In genomic region chr10:24762966-24763623, GRCh38 we compare ENCODE assay signal across 14 cellular contexts. TPM values are rescaled to one million over a fixed set of nuclear protein-coding genes. Genes with fewer than 3 reads are reported as not detected.
A peak's percentile ranks its signal among the peaks of the same experiment; 100 is the strongest.
DNase-seq lines count a peak whose midpoint lies in the region; ATAC-seq and TF ChIP-seq lines count a peak whose summit lies in the region.
"Had no signal": no experiment of that assay in that cellular context is flagged by ENCODE, and none has a peak within 500 bp of the region (broad histone marks: within the 10 kb centered on the region; RNA-seq: fewer than 3 reads in every experiment).

No MANE protein-coding gene starts in this region.

- H2BK120ac ChIP-seq in IMR-90 (ENCODE audit: low read depth, low read length) = peak overlapping the region; percentile 73; the same call in 1 of the 2 replicates

- H3K9me3 ChIP-seq in IMR-90 (ENCODE audit: control insufficient read depth, insufficient read depth, low read length) = no peaks in the 10 kb centered on the region
- H3K9me3 ChIP-seq in right lobe of liver = no peaks in the 10 kb centered on the region
- H3K9me3 ChIP-seq in gastrocnemius medialis = no peaks in the 10 kb centered on the region
- H3K9me3 ChIP-seq: testis had no signal

- peak overlapping the region; percentile 68; the same call in 1 of the 2 replicates for H3K4me2 ChIP-seq in IMR-90 (ENCODE audit: low read depth, low read length)

- H3K9me3 Mint-ChIP-seq in activated CD4-positive, alpha-beta memory T cell treated with anti-CD3 and anti-CD28 coated beads, Interleukin-2, amount 10 ng/mL, durations not matched to agents 7 days and 5 days = peaks cover 5% of the 10 kb centered on the region

- no peak overlapping the region for H3K23ac ChIP-seq in IMR-90 (ENCODE audit: low read depth, low read length)

- intact Hi-C loops in IMR-90 (cut with micrococcal nuclease) (no loop called here), right lobe of liver (cut with DNase I) (no loop called here), gastrocnemius medialis (cut with DNase I; ENCODE audit: low total_unique reads) (no loop called here)

- H3K4ac ChIP-seq in IMR-90 (ENCODE audit: low read depth, low read length) = peak overlapping the region; percentile 44; the same call in 1 of the 2 replicates

- H3K36me3 ChIP-seq in IMR-90 (ENCODE audit: control insufficient read depth, insufficient read depth, low read length) = no peaks in the 10 kb centered on the region
- no peaks in the 10 kb centered on the region for H3K36me3 ChIP-seq in right lobe of liver
- no peaks in the 10 kb centered on the region for H3K36me3 ChIP-seq in gastrocnemius medialis

- no peaks in the 10 kb centered on the region for H3K27me3 Mint-ChIP-seq in activated CD4-positive, alpha-beta memory T cell treated with anti-CD3 and anti-CD28 coated beads, Interleukin-2, amount 10 ng/mL, durations not matched to agents 7 days and 5 days
- H3K27me3 Mint-ChIP-seq: activated CD4-positive, alpha-beta T cell treated with anti-CD3 and anti-CD28 coated beads, Interleukin-2, amount 10 ng/mL, durations not matched to agents 7 days and 5 days; naive thymus-derived CD8-positive, alpha-beta T cell had no signal

- no peak overlapping the region for H2AK9ac ChIP-seq in IMR-90 (replicated peaks; ENCODE audit: low read depth, low read length, poor library complexity)

- H3K9me1 ChIP-seq in IMR-90 (ENCODE audit: insufficient read depth, low read length) = no peaks in the 10 kb centered on the region

- H3K4me3 ChIP-seq in IMR-90 (ENCODE audit: insufficient read depth, low read depth, low read length) = no peak overlapping the region
- no peak overlapping the region for H3K4me3 ChIP-seq in choroid plexus epithelial cell (ENCODE audit: low read depth, low read length)
- no peak overlapping the region for H3K4me3 ChIP-seq in right lobe of liver
- no peak overlapping the region for H3K4me3 ChIP-seq in gastrocnemius medialis
- H3K4me3 ChIP-seq: testis had no signal

- CTCF ChIA-PET in IMR-90 (lab: Yijun Ruan, JAX) = no interaction called here
- CTCF ChIA-PET in activated CD4-positive, alpha-beta memory T cell treated with anti-CD3 and anti-CD28 coated beads, Interleukin-2, amount 10 ng/mL, durations not matched to agents 7 days and 5 days (lab: Charles Lee) = no interaction called here

- H2AFZ ChIP-seq in IMR-90 (replicated peaks; ENCODE audit: low read length, poor library complexity) = no peak overlapping the region

- no peak overlapping the region for H3K18ac ChIP-seq in IMR-90 (ENCODE audit: low read depth, low read length)

- no peaks in the 10 kb centered on the region for H4K20me1 ChIP-seq in IMR-90 (ENCODE audit: insufficient read depth, low read length)

- peak; percentile 97 for ATAC-seq in IMR-90 (ENCODE audit: low read depth)
- peak in 3 of 4 donors; percentile 18 to 36 (median 36) for ATAC-seq in right lobe of liver
- ATAC-seq in GM18870 (IDR thresholded peaks at IDR 0.05; ENCODE audit: unreplicated experiment) = no peak
- no peak for ATAC-seq in HG02588 (IDR thresholded peaks at IDR 0.05; ENCODE audit: unreplicated experiment)
- no peak for ATAC-seq in gastrocnemius medialis
- ATAC-seq: foreskin keratinocyte; naive thymus-derived CD8-positive, alpha-beta T cell had no signal

- WGBS in IMR-90 (ENCODE audit: extremely low coverage in 2 of 2, insufficient read length in 1 of 2), 2 experiments = no CpG with 5 or more reads among the region's 2 CpGs
- 40% methylated on average over 2 of the region's 2 CpGs for WGBS in right lobe of liver (ENCODE audit: insufficient coverage, low coverage, low lambda C conversion rate, missing lambda C conversion rate)

- TF ChIP-seq POLR2A in IMR-90 (IDR thresholded peaks at IDR 0.05; ENCODE audit: low read depth, low read length) (no peak), right lobe of liver (IDR thresholded peaks at IDR 0.05) (no peak), gastrocnemius medialis (IDR thresholded peaks at IDR 0.05) (no peak)

- TF ChIP-seq CTCF in IMR-90 (conservative IDR thresholded peaks at IDR 0.05; ENCODE audit: low read depth, low read length) (no peak), choroid plexus epithelial cell (conservative IDR thresholded peaks at IDR 0.05; ENCODE audit: low read depth, low read length) (no peak), right lobe of liver (IDR thresholded peaks at IDR 0.05) (no peak), gastrocnemius medialis (IDR thresholded peaks at IDR 0.05 in 4 of 5, conservative IDR thresholded peaks at IDR 0.05 in 1 of 5) (no peak)

- dilution Hi-C loops in IMR-90 (cut with HindIII; ENCODE audit: low sequenced_read_pairs, unreplicated experiment) = no loop called here

- peak overlapping the region; percentile 49 for H2BK5ac ChIP-seq in IMR-90 (ENCODE audit: low read depth, low read length, poor library complexity, severe bottlenecking)

- no peak overlapping the region for H3K4me3 Mint-ChIP-seq in activated CD4-positive, alpha-beta memory T cell treated with anti-CD3 and anti-CD28 coated beads, Interleukin-2, amount 10 ng/mL, durations not matched to agents 7 days and 5 days
- H3K4me3 Mint-ChIP-seq: activated CD4-positive, alpha-beta T cell treated with anti-CD3 and anti-CD28 coated beads, Interleukin-2, amount 10 ng/mL, durations not matched to agents 7 days and 5 days; naive thymus-derived CD8-positive, alpha-beta T cell had no signal

- in situ Hi-C loops in IMR-90 (cut with MboI; ENCODE audit: low sequenced_read_pairs) (no loop called here), gastrocnemius medialis (cut with MboI; ENCODE audit: low sequenced_read_pairs in 4 of 4) (no loop called here)

- H3K4me1 Mint-ChIP-seq in activated CD4-positive, alpha-beta memory T cell treated with anti-CD3 and anti-CD28 coated beads, Interleukin-2, amount 10 ng/mL, durations not matched to agents 7 days and 5 days = peaks cover 3% of the 10 kb centered on the region

- H3K27me3 ChIP-seq in IMR-90 (ENCODE audit: control insufficient read depth, insufficient read depth, low read length) (no peaks in the 10 kb centered on the region), right lobe of liver (no peaks in the 10 kb centered on the region), gastrocnemius medialis (no peaks in the 10 kb centered on the region)
- H3K27me3 ChIP-seq: foreskin keratinocyte, testis had no signal

- no peak overlapping the region; the same call in 1 of the 2 replicates for H4K91ac ChIP-seq in IMR-90 (ENCODE audit: insufficient read depth, low read depth, low read length)

- no peaks in the 10 kb centered on the region for H3K36me3 Mint-ChIP-seq in activated CD4-positive, alpha-beta memory T cell treated with anti-CD3 and anti-CD28 coated beads, Interleukin-2, amount 10 ng/mL, durations not matched to agents 7 days and 5 days (ENCODE audit: low read depth)

- H4K8ac ChIP-seq in IMR-90 (ENCODE audit: low read depth in 2 of 2, low read length in 2 of 2) = no peak overlapping the region

- no TSS peak for BruUV-seq in IMR-90 (replicated peaks; lab: Mats Ljungman, UMichigan)

- no peak overlapping the region for H4K5ac ChIP-seq in IMR-90 (ENCODE audit: low read depth, low read length)

- no peak overlapping the region for H3K27ac Mint-ChIP-seq in activated CD4-positive, alpha-beta memory T cell treated with anti-CD3 and anti-CD28 coated beads, Interleukin-2, amount 10 ng/mL, durations not matched to agents 7 days and 5 days
- H3K27ac Mint-ChIP-seq: activated CD4-positive, alpha-beta T cell treated with anti-CD3 and anti-CD28 coated beads, Interleukin-2, amount 10 ng/mL, durations not matched to agents 7 days and 5 days; naive thymus-derived CD8-positive, alpha-beta T cell had no signal

- H2BK15ac ChIP-seq in IMR-90 (ENCODE audit: low read depth, low read length) = no peak overlapping the region

- H3K9ac ChIP-seq in IMR-90 (ENCODE audit: low read depth, low read length) = no peak overlapping the region

- DNase-seq in AG20443 (ENCODE audit: low spot score) = peak; percentile 73
- peak; percentile 28 for DNase-seq in IMR-90
- DNase-seq in choroid plexus epithelial cell (ENCODE audit: low read depth) = peak; percentile 81
- DNase-seq in right lobe of liver = no peak
- DNase-seq in activated CD4-positive, alpha-beta memory T cell treated with anti-CD3 and anti-CD28 coated beads, Interleukin-2, amount 10 ng/mL, durations not matched to agents 7 days and 5 days = no peak
- DNase-seq in gastrocnemius medialis = no peak
- DNase-seq: activated CD4-positive, alpha-beta T cell treated with anti-CD3 and anti-CD28 coated beads, Interleukin-2, amount 10 ng/mL, durations not matched to agents 7 days and 5 days; amniotic stem cell; naive thymus-derived CD8-positive, alpha-beta T cell; NCI-H1436 treated with DMSO at 0.1 percent for 48 hours; testis had no signal

- no peaks in the 10 kb centered on the region for H3K79me1 ChIP-seq in IMR-90 (ENCODE audit: low read depth in 1 of 2, low read length in 2 of 2)

- no peak overlapping the region for H3K56ac ChIP-seq in IMR-90 (ENCODE audit: extremely low read depth, insufficient read depth, low read length)

- no peak overlapping the region for H3K14ac ChIP-seq in IMR-90 (replicated peaks; ENCODE audit: low read depth, low read length)

- POLR2A ChIA-PET in IMR-90 (lab: Charles Lee; ENCODE audit: unreplicated experiment) = no interaction called here
- POLR2A ChIA-PET in activated CD4-positive, alpha-beta memory T cell treated with anti-CD3 and anti-CD28 coated beads, Interleukin-2, amount 10 ng/mL, durations not matched to agents 7 days and 5 days (lab: Charles Lee) = no interaction called here

- TF ChIP-seq RAD21 in IMR-90 (IDR thresholded peaks at IDR 0.05; ENCODE audit: low read length) = no peak

- no peak overlapping the region for H2AK5ac ChIP-seq in IMR-90 (ENCODE audit: low read depth, low read length)

- H2BK20ac ChIP-seq in IMR-90 (ENCODE audit: low read depth, low read length) = peak overlapping the region; percentile 79

- H3K4me1 ChIP-seq in IMR-90 (ENCODE audit: control insufficient read depth, insufficient read depth, low read length) = peaks cover 8% of the 10 kb centered on the region
- peaks cover 0 to 10% (median 4%) of the 10 kb centered on the region in 4 donors for H3K4me1 ChIP-seq in right lobe of liver
- H3K4me1 ChIP-seq in gastrocnemius medialis = no peaks in the 10 kb centered on the region
- H3K4me1 ChIP-seq: foreskin keratinocyte, testis had no signal

- no peak overlapping the region for H3K27ac ChIP-seq in IMR-90 (ENCODE audit: insufficient read depth, low read length)
- H3K27ac ChIP-seq in right lobe of liver = no peak overlapping the region
- H3K27ac ChIP-seq in gastrocnemius medialis = no peak overlapping the region
- H3K27ac ChIP-seq: foreskin keratinocyte, testis had no signal

TF ChIP-seq in IMR-90, 13 proteins besides CTCF, POLR2A, EP300 and RAD21:
- TF ChIP-seq MAZ (IDR thresholded peaks at IDR 0.05; ENCODE audit: borderline replicate concordance, low read depth, low read length) = no peak
- peak; percentile 49; the same call in 1 of the 2 replicates for TF ChIP-seq MAFK (IDR thresholded peaks at IDR 0.05; ENCODE audit: low read depth, low read length)
TF ChIP-seq in IMR-90: peak in this region for 1.

RNA-seq across cellular contexts. Expression of gene ARHGAP21, which starts 39.4 kb away (rescaled TPM):
- 92.5 and 94.3 TPM in 2 replicates for total RNA-seq in IMR-90 (2012; rRNA removed)
- polyA plus RNA-seq in IMR-90 (2012; rRNA removed) = 43.3 and 44.9 TPM in 2 replicates
- 10.8 and 11.9 TPM in 2 replicates for polyA plus RNA-seq in IMR-90 (2012; cell fraction: cytosol; rRNA removed)
- 27.8 and 127 TPM in 2 replicates for polyA plus RNA-seq in IMR-90 (2012; cell fraction: nucleus; rRNA removed; ENCODE audit: low replicate concordance)
- total RNA-seq in right lobe of liver = 10 to 100 TPM; 27.6 to 47.1 (median 31.0) TPM
- total RNA-seq in activated CD4-positive, alpha-beta memory T cell treated with anti-CD3 and anti-CD28 coated beads, Interleukin-2, amount 10 ng/mL, durations not matched to agents 7 days and 5 days = 10 to 100 TPM; 35.6 to 36.0 TPM
- 10 to 100 TPM; 35.1 to 60.5 (median 54.1) TPM for total RNA-seq in gastrocnemius medialis

Comparison
In these comparisons a context has a peak if more than half of its experiments do, and no peak if none do; other contexts are left out.
1. DNase-seq: peak in AG20443 (single experiment), IMR-90 (single experiment) and choroid plexus epithelial cell (single experiment); none in right lobe of liver (0 of 3), activated CD4-positive, alpha-beta memory T cell treated with anti-CD3 and anti-CD28 coated beads, Interleukin-2, amount 10 ng/mL, durations not matched to agents 7 days and 5 days (single experiment) and gastrocnemius medialis (0 of 2).
2. ATAC-seq: peak in IMR-90 (single experiment) and right lobe of liver (3 of 4); none in GM18870 (single experiment), HG02588 (single experiment) and gastrocnemius medialis (0 of 2).